ENCODE assay signal across 23 cellular contexts in the genomic region with DNA sequence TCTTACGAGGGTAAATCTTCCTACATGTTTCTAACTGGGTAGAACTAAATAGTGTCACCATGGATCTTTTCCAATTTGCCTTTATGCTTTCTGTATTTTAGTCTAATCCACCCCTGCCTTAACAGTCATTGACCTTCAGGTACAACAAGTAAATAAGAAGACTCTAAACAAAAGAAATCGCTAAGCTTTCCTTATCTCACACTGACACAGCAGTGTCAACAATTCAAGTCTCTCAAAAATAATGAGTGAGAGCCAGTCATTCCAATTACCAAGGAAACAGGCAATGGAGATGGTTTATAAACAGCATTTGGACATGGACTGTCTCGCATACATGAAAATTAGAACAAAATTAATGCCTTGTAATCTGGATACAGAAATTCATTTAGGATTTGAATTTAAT.
"Had no signal": no experiment of that assay in that cellular context is flagged by ENCODE, and none has a peak within 500 bp of the region (broad histone marks: within the 10 kb centered on the region; RNA-seq: fewer than 3 reads in every experiment).

No MANE protein-coding gene starts in this region.

- H3K27me3 Mint-ChIP-seq: activated B cell treated with CpG ODN at 0.5 μM for 24 hours; activated CD4-positive, alpha-beta memory T cell treated with anti-CD3 and anti-CD28 coated beads, Interleukin-2, amount 10 ng/mL, durations not matched to agents 7 days and 5 days; activated naive CD8-positive, alpha-beta T cell treated with anti-CD3 and anti-CD28 coated beads, Interleukin-2, amount 10 ng/mL, durations not matched to agents 7 days and 5 days; natural killer cell treated with Interleukin-12 subunit alpha and Interleukin-12 subunit beta and Interleukin-15 and Interleukin-18, amount 100 ng/mL, for 72 hours; stimulated activated memory B cell treated with anti-CD40 and anti-IgM and Interleukin-4, amounts not matched to agents 10 μg/mL and 1 μg/mL and 100 μg/mL, for 72 hours; type B pancreatic cell had no signal

- H3K4me3 Mint-ChIP-seq: activated B cell treated with CpG ODN at 0.5 μM for 24 hours; activated CD4-positive, alpha-beta memory T cell treated with anti-CD3 and anti-CD28 coated beads, Interleukin-2, amount 10 ng/mL, durations not matched to agents 7 days and 5 days; activated naive CD8-positive, alpha-beta T cell treated with anti-CD3 and anti-CD28 coated beads, Interleukin-2, amount 10 ng/mL, durations not matched to agents 7 days and 5 days; natural killer cell treated with Interleukin-12 subunit alpha and Interleukin-12 subunit beta and Interleukin-15 and Interleukin-18, amount 100 ng/mL, for 72 hours; stimulated activated memory B cell treated with anti-CD40 and anti-IgM and Interleukin-4, amounts not matched to agents 10 μg/mL and 1 μg/mL and 100 μg/mL, for 72 hours; T-helper 2 cell treated with Interferon-gamma antibody and Interleukin-4, amounts not matched to agents 5 μg/mL and 100 μg/mL, for 36 hours; type B pancreatic cell had no signal

- H3K9me3 Mint-ChIP-seq: activated B cell treated with CpG ODN at 0.5 μM for 24 hours; activated CD4-positive, alpha-beta memory T cell treated with anti-CD3 and anti-CD28 coated beads, Interleukin-2, amount 10 ng/mL, durations not matched to agents 7 days and 5 days; activated naive CD8-positive, alpha-beta T cell treated with anti-CD3 and anti-CD28 coated beads, Interleukin-2, amount 10 ng/mL, durations not matched to agents 7 days and 5 days; activated T-helper 2 cell treated with anti-CD3 and anti-CD28 coated beads, Interferon-gamma antibody, Interleukin-2, Interleukin-4, amounts not matched to agents 10 μg/mL and 5 μg/mL and 100 μg/mL, durations not matched to agents 14 hours and 24 hours and 36 hours; natural killer cell treated with Interleukin-12 subunit alpha and Interleukin-12 subunit beta and Interleukin-15 and Interleukin-18, amount 100 ng/mL, for 72 hours; stimulated activated memory B cell treated with anti-CD40 and anti-IgM and Interleukin-4, amounts not matched to agents 10 μg/mL and 1 μg/mL and 100 μg/mL, for 72 hours; T-helper 2 cell treated with Interferon-gamma antibody and Interleukin-4, amounts not matched to agents 5 μg/mL and 100 μg/mL, for 36 hours had no signal

- FAIRE-seq: TTC549 had no signal

- H3K36me3 Mint-ChIP-seq: activated naive CD8-positive, alpha-beta T cell treated with anti-CD3 and anti-CD28 coated beads, Interleukin-2, amount 10 ng/mL, durations not matched to agents 7 days and 5 days had no signal

- H3K4me1 Mint-ChIP-seq: activated B cell treated with CpG ODN at 0.5 μM for 24 hours; activated naive CD8-positive, alpha-beta T cell treated with anti-CD3 and anti-CD28 coated beads, Interleukin-2, amount 10 ng/mL, durations not matched to agents 7 days and 5 days; stimulated activated memory B cell treated with anti-CD40 and anti-IgM and Interleukin-4, amounts not matched to agents 10 μg/mL and 1 μg/mL and 100 μg/mL, for 72 hours had no signal

- H3K4me3 ChIP-seq: body of pancreas, lower lobe of right lung, spleen, testis had no signal

- H3K36me3 ChIP-seq: lower lobe of right lung had no signal

- DNase-seq: activated B cell treated with CpG ODN at 0.5 μM for 24 hours; activated CD4-positive, alpha-beta memory T cell treated with anti-CD3 and anti-CD28 coated beads, Interleukin-2, amount 10 ng/mL, durations not matched to agents 7 days and 5 days; activated CD4-positive, alpha-beta T cell treated with anti-CD3 and anti-CD28 coated beads for 48 hours; activated naive CD4-positive, alpha-beta T cell treated with Interleukin-2 at 50 U/mL for 16 hours; activated naive CD8-positive, alpha-beta T cell treated with anti-CD3 and anti-CD28 coated beads, Interleukin-2, amount 10 ng/mL, durations not matched to agents 7 days and 5 days; activated T-cell treated with anti-CD3 and anti-CD28 coated beads, Interleukin-2, amount 50 U/mL, for 1 hour; amygdala; body of pancreas; dermis blood vessel endothelial cell; effector memory CD4-positive, alpha-beta T cell; foreskin fibroblast; hippocampal formation; lower lobe of right lung; spleen; stimulated activated CD4-positive, alpha-beta T cell treated with anti-CD3 and anti-CD28 coated beads, Interleukin-4, amount 100 ng/mL, for 4 hours; testis had no signal

- H3K4me1 ChIP-seq: body of pancreas, lower lobe of right lung, testis had no signal

- H3K27ac Mint-ChIP-seq: activated B cell treated with CpG ODN at 0.5 μM for 24 hours; activated CD4-positive, alpha-beta memory T cell treated with anti-CD3 and anti-CD28 coated beads, Interleukin-2, amount 10 ng/mL, durations not matched to agents 7 days and 5 days; activated naive CD8-positive, alpha-beta T cell treated with anti-CD3 and anti-CD28 coated beads, Interleukin-2, amount 10 ng/mL, durations not matched to agents 7 days and 5 days; activated T-helper 2 cell treated with anti-CD3 and anti-CD28 coated beads, Interferon-gamma antibody, Interleukin-2, Interleukin-4, amounts not matched to agents 10 μg/mL and 5 μg/mL and 100 μg/mL, durations not matched to agents 14 hours and 24 hours and 36 hours; natural killer cell treated with Interleukin-12 subunit alpha and Interleukin-12 subunit beta and Interleukin-15 and Interleukin-18, amount 100 ng/mL, for 72 hours; stimulated activated memory B cell treated with anti-CD40 and anti-IgM and Interleukin-4, amounts not matched to agents 10 μg/mL and 1 μg/mL and 100 μg/mL, for 72 hours; T-helper 2 cell treated with Interferon-gamma antibody and Interleukin-4, amounts not matched to agents 5 μg/mL and 100 μg/mL, for 36 hours; type B pancreatic cell had no signal

- H3K9me3 ChIP-seq: body of pancreas, lower lobe of right lung, spleen, testis had no signal

- H3K27me3 ChIP-seq: body of pancreas, spleen, testis had no signal

- ATAC-seq: body of pancreas; lower lobe of right lung; natural killer cell treated with Interleukin-12 subunit alpha and Interleukin-12 subunit beta and Interleukin-15 and Interleukin-18, amount 100 ng/mL, for 72 hours; stimulated activated memory B cell treated with anti-CD40 and anti-IgM and Interleukin-4, amounts not matched to agents 10 μg/mL and 1 μg/mL and 100 μg/mL, for 72 hours had no signal

- H3K27ac ChIP-seq: body of pancreas, epithelial cell of prostate, lower lobe of right lung, spleen, testis had no signal
